In the genomic region with DNA sequence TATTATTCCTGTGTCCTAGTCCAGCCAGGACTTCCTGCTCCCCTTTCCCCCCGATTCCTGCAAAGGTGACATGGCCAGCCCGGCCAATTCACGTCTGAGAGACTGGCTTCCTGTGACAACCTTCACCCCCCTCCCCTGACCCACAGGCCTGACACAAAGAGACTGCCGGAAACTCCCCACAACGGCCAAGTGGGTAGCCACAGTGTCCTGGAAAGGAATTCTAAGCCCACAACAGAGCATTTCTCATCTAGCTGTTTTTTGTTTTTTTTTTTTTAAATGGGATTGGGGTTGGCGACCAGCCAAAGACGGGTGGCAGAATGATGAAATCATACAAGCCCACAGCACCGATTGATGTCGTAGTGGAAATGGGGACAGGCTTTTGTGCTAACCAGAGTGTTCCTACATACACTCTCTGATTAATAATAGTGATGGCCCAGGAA, we compare ENCODE assay signal across 8 cellular contexts. TPM values are rescaled to one million over a fixed set of nuclear protein-coding genes. Genes with fewer than 3 reads are reported as not detected.
DNase-seq lines count a peak whose midpoint lies in the region; ATAC-seq and TF ChIP-seq lines count a peak whose summit lies in the region.

No MANE protein-coding gene starts in this region.

- H3K4me2 ChIP-seq in osteoblast (ENCODE audit: insufficient read depth, low read length), result peak overlapping the region; percentile 75

- H3K79me2 ChIP-seq in osteoblast (ENCODE audit: insufficient read depth, low read length), result no peaks in the 10 kb centered on the region

- no peaks in the 10 kb centered on the region for H3K36me3 ChIP-seq in osteoblast (ENCODE audit: insufficient read depth, low read length)
- H3K36me3 ChIP-seq in HAP-1 (replicated peaks), result no peaks in the 10 kb centered on the region

- no peaks in the 10 kb centered on the region for H3K9me3 ChIP-seq in osteoblast (ENCODE audit: low read depth, low read length)
- H3K9me3 ChIP-seq in HAP-1, result no peaks in the 10 kb centered on the region

- peak overlapping the region; percentile 99 for H3K27ac ChIP-seq in osteoblast (ENCODE audit: low read depth, low read length)

- TF ChIP-seq CTCF in AG04449 (IDR thresholded peaks at IDR 0.05; ENCODE audit: insufficient read depth, low read length, missing control alignments), result no peak
- TF ChIP-seq CTCF in fibroblast of the aortic adventitia (IDR thresholded peaks at IDR 0.05; ENCODE audit: insufficient read depth, low read length), result no peak
- TF ChIP-seq CTCF in osteoblast (IDR thresholded peaks at IDR 0.05; ENCODE audit: extremely low read depth, low read depth, low read length), result no peak

- no peak for ATAC-seq in GM19324 (IDR thresholded peaks at IDR 0.05; ENCODE audit: low FRiP score, unreplicated experiment)

- POLR2A ChIA-PET in AG04449 (lab: Yijun Ruan, JAX), result no interaction called here

- in situ Hi-C loops in HAP-1 (cut with MboI; ENCODE audit: low sequenced_read_pairs), result no loop called here

- no peaks in the 10 kb centered on the region for H4K20me1 ChIP-seq in osteoblast (ENCODE audit: insufficient read depth, low read length)

- DNase-seq in AG04449 (ENCODE audit: low read depth, low spot score), result peak; percentile 71
- peak; percentile 45 for DNase-seq in HS-27A (ENCODE audit: low read depth)
- DNase-seq in activated T-cell treated with anti-CD3 and anti-CD28 coated beads for 4 hours, result peak; percentile 46
- peak; percentile 78 for DNase-seq in fibroblast of the aortic adventitia (ENCODE audit: low read depth)
- no peak for DNase-seq in osteoblast (ENCODE audit: insufficient read length, low spot score, missing footprints)
- DNase-seq in GDM1 (lab: John Stamatoyannopoulos, UW), result no peak
- no peak for DNase-seq in HAP-1 (ENCODE audit: low spot score in 2 of 2)

- peaks cover 40% of the 10 kb centered on the region for H3K4me1 ChIP-seq in osteoblast (ENCODE audit: insufficient read depth, low read length)
- H3K4me1 ChIP-seq in HAP-1, result no peaks in the 10 kb centered on the region

- no peaks in the 10 kb centered on the region for H3K27me3 ChIP-seq in osteoblast (ENCODE audit: insufficient read depth, low read length)
- H3K27me3 ChIP-seq in HAP-1 (ENCODE audit: low read depth), result peaks cover 4% of the 10 kb centered on the region; the same call in 1 of the 2 replicates

- CTCF ChIA-PET in AG04449 (lab: Yijun Ruan, JAX), result interaction anchor here (4.9 kb wide), 1 partner anchor 90 kb away, joined by 31 read pairs; no protein-coding TSS in a partner anchor

- H3K4me3 ChIP-seq in AG04449 (ENCODE audit: low read depth, low read length) (peak overlapping the region; percentile 9; the same call in 1 of the 2 replicates), fibroblast of the aortic adventitia (ENCODE audit: low read depth, low read length) (no peak overlapping the region), osteoblast (ENCODE audit: insufficient read depth, low read length) (peak overlapping the region; percentile 30), HAP-1 (no peak overlapping the region)

- H2AFZ ChIP-seq in osteoblast (ENCODE audit: low read length), result peak overlapping the region; percentile 44

RNA-seq across cellular contexts. Expression of a gene that starts 2.8 kb away (rescaled TPM):
- total RNA-seq in fibroblast of the aortic adventitia (ENCODE audit: low replicate concordance), result 27.5 and 47.1 TPM in 2 replicates
- total RNA-seq in osteoblast, result 36.2 and 48.5 TPM in 2 replicates

RNA-seq across cellular contexts. Expression of a gene that starts 23.0 kb away (rescaled TPM):
- total RNA-seq in fibroblast of the aortic adventitia (ENCODE audit: low replicate concordance), result 0.09 and 0.57 TPM in 2 replicates
- total RNA-seq in osteoblast, result 0.36 and 0.59 TPM in 2 replicates

RNA-seq across cellular contexts. Expression of a gene that starts 39.9 kb away (rescaled TPM):
- total RNA-seq in fibroblast of the aortic adventitia (ENCODE audit: low replicate concordance), result not detected in 2 replicates
- total RNA-seq in osteoblast, result not detected in 2 replicates

Comparison
In these comparisons a context has a peak if more than half of its experiments do, and no peak if none do; other contexts are left out.
1. DNase-seq: peak in AG04449 (single experiment), HS-27A (single experiment), activated T-cell treated with anti-CD3 and anti-CD28 coated beads for 4 hours (single experiment) and fibroblast of the aortic adventitia (single experiment); none in osteoblast (single experiment), GDM1 (single experiment) and HAP-1 (0 of 2).
2. H3K4me3 ChIP-seq: peak in AG04449 (single experiment) and osteoblast (single experiment); none in fibroblast of the aortic adventitia (single experiment) and HAP-1 (single experiment).